19 cellular contexts compared by ENCODE assay signal in the genomic region with DNA sequence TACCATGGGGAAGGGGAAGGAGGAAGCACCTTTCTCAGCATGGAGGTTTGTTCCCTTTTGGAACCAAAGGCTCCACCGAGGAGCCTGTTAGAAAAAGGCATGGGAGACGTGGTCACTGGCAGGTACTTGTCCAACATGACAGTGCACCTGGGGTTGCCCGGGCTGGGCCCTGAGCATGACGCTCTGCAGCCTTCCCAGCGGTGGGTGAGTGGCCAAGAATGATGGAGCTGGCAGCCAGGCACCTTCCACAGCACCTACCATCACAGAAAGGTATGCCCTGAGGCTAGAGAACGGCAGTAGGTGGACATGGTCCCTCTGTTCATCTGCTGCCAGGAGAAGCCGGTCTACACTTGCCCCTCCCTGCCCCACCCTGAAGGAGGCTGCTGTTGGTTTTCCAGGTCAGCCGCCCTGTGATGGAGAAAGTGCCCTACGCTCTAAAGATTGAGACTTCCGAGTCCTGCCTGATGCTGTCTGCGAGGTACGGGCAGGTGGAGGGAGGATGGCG.
"Had no signal": no experiment of that assay in that cellular context is flagged by ENCODE, and none has a peak within 500 bp of the region (broad histone marks: within the 10 kb centered on the region; RNA-seq: fewer than 3 reads in every experiment).

No MANE protein-coding gene starts in this region.

- H3K9me3 Mint-ChIP-seq: naive B cell, nephron had no signal

- H3K4me1 ChIP-seq: colonic mucosa had no signal

- H3K4me3 Mint-ChIP-seq: naive B cell, nephron had no signal

- H3K4me1 Mint-ChIP-seq: nephron had no signal

- DNase-seq: colonic mucosa; dermis blood vessel endothelial cell; erythroblast; foreskin melanocyte; heart left ventricle; hippocampal formation; left colon; left ventricle myocardium superior; mesendoderm; naive B cell; stimulated activated CD4-positive, alpha-beta T cell treated with anti-CD3 and anti-CD28 coated beads, Interleukin-2, amount 100 ng/mL, for 24 hours; stimulated activated CD4-positive, alpha-beta T cell treated with anti-CD3 and anti-CD28 coated beads, Interleukin-4, amount 100 ng/mL, for 4 hours; stimulated activated naive CD4-positive, alpha-beta T cell; stomach; substantia nigra; trophoblast cell had no signal

- H3K9me3 ChIP-seq: colonic mucosa, heart left ventricle, neutrophil, stomach had no signal

- H3K27me3 ChIP-seq: colonic mucosa, heart left ventricle, neutrophil had no signal

- H3K27ac ChIP-seq: colonic mucosa, heart left ventricle, neutrophil, stomach had no signal

- H3K36me3 Mint-ChIP-seq: naive B cell had no signal

- H3K4me3 ChIP-seq: colonic mucosa, heart left ventricle, lung, stomach had no signal

- H3K27ac Mint-ChIP-seq: naive B cell, nephron had no signal

- H3K36me3 ChIP-seq: colonic mucosa, neutrophil had no signal
